Comparison of ENCODE assay signal across 7 cellular contexts in the genomic region with DNA sequence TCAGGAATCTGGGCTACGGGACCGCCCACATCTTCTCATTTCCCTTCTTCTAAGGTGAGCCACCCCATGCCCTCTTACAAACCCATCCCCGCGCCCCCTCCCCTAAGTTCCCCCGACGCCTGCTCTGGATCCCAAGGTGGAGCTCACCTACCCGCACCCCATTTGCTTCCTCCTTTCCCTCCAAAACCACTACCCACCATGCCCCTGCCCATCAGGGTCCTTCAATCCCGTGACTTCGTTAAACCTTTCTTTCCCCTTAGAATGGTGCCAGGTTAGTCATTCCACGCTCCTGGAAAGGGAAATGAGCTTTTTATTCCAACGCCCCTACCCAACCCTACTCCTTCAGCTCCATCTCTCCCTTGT. TPM values are rescaled to one million over a fixed set of nuclear protein-coding genes. Genes with fewer than 3 reads are reported as not detected.
DNase-seq lines count a peak whose midpoint lies in the region; ATAC-seq and TF ChIP-seq lines count a peak whose summit lies in the region.

No MANE protein-coding gene starts in this region.

- peak overlapping the region; percentile 17 for H2AK9ac ChIP-seq in IMR-90 (replicated peaks; ENCODE audit: low read depth, low read length, poor library complexity)

- H3K14ac ChIP-seq in IMR-90 (replicated peaks; ENCODE audit: low read depth, low read length): peak overlapping the region; percentile 24; the same call in 1 of the 2 replicates

- H3K4me1 ChIP-seq in IMR-90 (ENCODE audit: control insufficient read depth, insufficient read depth, low read length) (peaks cover 12% of the 10 kb centered on the region; the same call in 1 of the 2 replicates), adipocyte (ENCODE audit: control insufficient read depth, insufficient read depth, low read length) (peaks cover 23% of the 10 kb centered on the region), subcutaneous abdominal adipose tissue (ENCODE audit: control insufficient read depth in 5 of 5, insufficient read depth in 5 of 5, low read length in 5 of 5) (peaks cover 9 to 47% (median 39%) of the 10 kb centered on the region in 5 donors)

- peak overlapping the region; percentile 89 for H2AFZ ChIP-seq in IMR-90 (replicated peaks; ENCODE audit: low read length, poor library complexity)

- no peak overlapping the region for H2BK120ac ChIP-seq in IMR-90 (ENCODE audit: low read depth, low read length)

- no peak overlapping the region for H3K18ac ChIP-seq in IMR-90 (ENCODE audit: low read depth, low read length)

- peak overlapping the region; percentile 42; the same call in 1 of the 2 replicates for H2AK5ac ChIP-seq in IMR-90 (ENCODE audit: low read depth, low read length)

- H2BK5ac ChIP-seq in IMR-90 (ENCODE audit: low read depth, low read length, poor library complexity, severe bottlenecking): no peak overlapping the region

- no TSS peak for BruUV-seq in IMR-90 (replicated peaks; lab: Mats Ljungman, UMichigan)

- WGBS in IMR-90 (ENCODE audit: extremely low coverage in 2 of 2, insufficient read length in 1 of 2), 2 experiments: 15% methylated on average over 4 of the region's 11 CpGs; no CpG with 5 or more reads in 1 of the 2 experiments

- H4K5ac ChIP-seq in IMR-90 (ENCODE audit: low read depth, low read length): peak overlapping the region; percentile 25

- H3K27ac ChIP-seq in IMR-90 (ENCODE audit: insufficient read depth, low read length): no peak overlapping the region
- peak overlapping the region; percentile 76 for H3K27ac ChIP-seq in subcutaneous abdominal adipose tissue (ENCODE audit: low read depth, low read length)

- H3K4me3 ChIP-seq in IMR-90 (ENCODE audit: insufficient read depth, low read depth, low read length) (peak overlapping the region; percentile 64), adipocyte (ENCODE audit: low read length) (peak overlapping the region; percentile 80), kidney epithelial cell (ENCODE audit: low read depth, low read length) (peak overlapping the region; percentile 76), subcutaneous abdominal adipose tissue (ENCODE audit: low read depth in 1 of 5, low read length in 5 of 5) (peak overlapping the region; percentile 51 to 68 (median 66))

- intact Hi-C loops in IMR-90 (cut with micrococcal nuclease) (loop anchor here (5.0 to 10.0 kb wide), 2 partner anchors 162 to 270 kb away; a partner anchor contains a TSS), sciatic nerve (cut with DNase I) (no loop called here)

- no peak for ATAC-seq in IMR-90 (ENCODE audit: low read depth)
- ATAC-seq in HG02642 (IDR thresholded peaks at IDR 0.05; ENCODE audit: poor library complexity, unreplicated experiment): no peak
- no peak for ATAC-seq in sciatic nerve

- H3K9me3 ChIP-seq in IMR-90 (ENCODE audit: control insufficient read depth, insufficient read depth, low read length): no peaks in the 10 kb centered on the region
- H3K9me3 ChIP-seq in adipocyte (ENCODE audit: control insufficient read depth, low read length): no peaks in the 10 kb centered on the region
- H3K9me3 ChIP-seq in subcutaneous abdominal adipose tissue (ENCODE audit: control insufficient read depth in 5 of 5, low read length in 5 of 5): no peaks in the 10 kb centered on the region

- dilution Hi-C loops in IMR-90 (cut with HindIII; ENCODE audit: low sequenced_read_pairs, unreplicated experiment): no loop called here

- H4K91ac ChIP-seq in IMR-90 (ENCODE audit: insufficient read depth, low read depth, low read length): peak overlapping the region; percentile 14

- TF ChIP-seq POLR2A in IMR-90 (IDR thresholded peaks at IDR 0.05; ENCODE audit: low read depth, low read length): no peak

- H2BK20ac ChIP-seq in IMR-90 (ENCODE audit: low read depth, low read length): no peak overlapping the region

- H3K23ac ChIP-seq in IMR-90 (ENCODE audit: low read depth, low read length): no peak overlapping the region; the same call in 1 of the 2 replicates

- CTCF ChIA-PET in IMR-90 (lab: Yijun Ruan, JAX): no interaction called here

- H3K79me1 ChIP-seq in IMR-90 (ENCODE audit: low read depth in 1 of 2, low read length in 2 of 2): peaks cover 5 to 51% of the 10 kb centered on the region in 2 experiments; a peak in 3 of 4 replicates

- no peak for TF ChIP-seq RAD21 in IMR-90 (IDR thresholded peaks at IDR 0.05; ENCODE audit: low read length)

- in situ Hi-C loops in IMR-90 (cut with MboI; ENCODE audit: low sequenced_read_pairs): loop anchor here (10.0 kb wide), 1 partner anchor 120 kb away; no protein-coding TSS in a partner anchor

- H3K56ac ChIP-seq in IMR-90 (ENCODE audit: extremely low read depth, insufficient read depth, low read length): no peak overlapping the region

- no peak for DNase-seq in IMR-90
- no peak for DNase-seq in adipocyte (ENCODE audit: low read depth)
- DNase-seq in kidney epithelial cell (ENCODE audit: low read depth): no peak
- no peak for DNase-seq in sciatic nerve (ENCODE audit: low spot score)
- DNase-seq in NCI-H146 (lab: John Stamatoyannopoulos, UW): no peak

- H2BK15ac ChIP-seq in IMR-90 (ENCODE audit: low read depth, low read length): no peak overlapping the region

- peaks cover 18% of the 10 kb centered on the region for H3K36me3 ChIP-seq in IMR-90 (ENCODE audit: control insufficient read depth, insufficient read depth, low read length)
- peaks cover 27% of the 10 kb centered on the region for H3K36me3 ChIP-seq in adipocyte (ENCODE audit: control insufficient read depth, insufficient read depth, low read length, severe bottlenecking)
- H3K36me3 ChIP-seq in kidney epithelial cell (ENCODE audit: control insufficient read depth, insufficient read depth, low read length): peaks cover 3% of the 10 kb centered on the region
- peaks cover 7 to 30% (median 29%) of the 10 kb centered on the region in 5 donors for H3K36me3 ChIP-seq in subcutaneous abdominal adipose tissue (ENCODE audit: control insufficient read depth in 5 of 5, insufficient read depth in 5 of 5, low read length in 5 of 5)

- H4K8ac ChIP-seq in IMR-90 (ENCODE audit: low read depth in 2 of 2, low read length in 2 of 2): peak overlapping the region; percentile 33 to 67; a peak in 2 of 4 replicates

- POLR2A ChIA-PET in IMR-90 (lab: Charles Lee; ENCODE audit: unreplicated experiment): no interaction called here

- H3K9ac ChIP-seq in IMR-90 (ENCODE audit: low read depth, low read length) (no peak overlapping the region), adipocyte (ENCODE audit: low read length) (peak overlapping the region; percentile 2), subcutaneous abdominal adipose tissue (ENCODE audit: low read length in 5 of 5) (peak overlapping the region in 3 of 5 donors; percentile 44 to 54 (median 45))

- peaks cover 15% of the 10 kb centered on the region; the same call in 1 of the 2 replicates for H3K9me1 ChIP-seq in IMR-90 (ENCODE audit: insufficient read depth, low read length)

- peak overlapping the region; percentile 22 for H3K4ac ChIP-seq in IMR-90 (ENCODE audit: low read depth, low read length)

- peak overlapping the region; percentile 75 for H3K4me2 ChIP-seq in IMR-90 (ENCODE audit: low read depth, low read length)

- H3K27me3 ChIP-seq in IMR-90 (ENCODE audit: control insufficient read depth, insufficient read depth, low read length) (no peaks in the 10 kb centered on the region), adipocyte (replicated peaks; ENCODE audit: control insufficient read depth, insufficient read depth, low read length) (no peaks in the 10 kb centered on the region), kidney epithelial cell (ENCODE audit: control insufficient read depth, insufficient read depth, low read length) (no peaks in the 10 kb centered on the region), subcutaneous abdominal adipose tissue (ENCODE audit: control insufficient read depth in 5 of 5, insufficient read depth in 4 of 5, low read length in 5 of 5) (no peaks in the 10 kb centered on the region)

- H4K20me1 ChIP-seq in IMR-90 (ENCODE audit: insufficient read depth, low read length): peaks cover 4% of the 10 kb centered on the region; the same call in 1 of the 2 replicates

- no peak for TF ChIP-seq CTCF in IMR-90 (conservative IDR thresholded peaks at IDR 0.05; ENCODE audit: low read depth, low read length)
- no peak for TF ChIP-seq CTCF in kidney epithelial cell (IDR thresholded peaks at IDR 0.05; ENCODE audit: insufficient read depth, low read length, poor library complexity, severe bottlenecking)

TF ChIP-seq in IMR-90, 13 proteins besides CTCF, POLR2A, EP300 and RAD21:
- TF ChIP-seq RCOR1 (IDR thresholded peaks at IDR 0.05; ENCODE audit: insufficient replicate concordance, low read length) (no peak), CHD1 (IDR thresholded peaks at IDR 0.05; ENCODE audit: low read depth, low read length) (no peak)

RNA-seq across cellular contexts. Expression of a gene that starts 0.3 kb away (rescaled TPM):
- total RNA-seq in IMR-90 (2012; rRNA removed) (42.5 and 60.0 TPM in 2 replicates), kidney epithelial cell (46.3 and 51.2 TPM in 2 replicates), sciatic nerve (39.2 TPM)
- polyA plus RNA-seq in IMR-90 (2012; rRNA removed): 13.2 and 15.0 TPM in 2 replicates
- 7.9 and 11.2 TPM in 2 replicates for polyA plus RNA-seq in IMR-90 (2012; cell fraction: cytosol; rRNA removed)
- 22.1 and 32.8 TPM in 2 replicates for polyA plus RNA-seq in IMR-90 (2012; cell fraction: nucleus; rRNA removed; ENCODE audit: low replicate concordance)

RNA-seq across cellular contexts. Expression of a gene that starts 26.6 kb away (rescaled TPM):
- total RNA-seq in IMR-90 (2012; rRNA removed) (not detected in 2 replicates), kidney epithelial cell (0.21 and 0.42 TPM in 2 replicates), sciatic nerve (0.27 TPM)
- not detected in 2 replicates for polyA plus RNA-seq in IMR-90 (2012; rRNA removed)
- not detected in 2 replicates for polyA plus RNA-seq in IMR-90 (2012; cell fraction: cytosol; rRNA removed)
- not detected in 2 replicates for polyA plus RNA-seq in IMR-90 (2012; cell fraction: nucleus; rRNA removed; ENCODE audit: low replicate concordance)
